In the genomic region with DNA sequence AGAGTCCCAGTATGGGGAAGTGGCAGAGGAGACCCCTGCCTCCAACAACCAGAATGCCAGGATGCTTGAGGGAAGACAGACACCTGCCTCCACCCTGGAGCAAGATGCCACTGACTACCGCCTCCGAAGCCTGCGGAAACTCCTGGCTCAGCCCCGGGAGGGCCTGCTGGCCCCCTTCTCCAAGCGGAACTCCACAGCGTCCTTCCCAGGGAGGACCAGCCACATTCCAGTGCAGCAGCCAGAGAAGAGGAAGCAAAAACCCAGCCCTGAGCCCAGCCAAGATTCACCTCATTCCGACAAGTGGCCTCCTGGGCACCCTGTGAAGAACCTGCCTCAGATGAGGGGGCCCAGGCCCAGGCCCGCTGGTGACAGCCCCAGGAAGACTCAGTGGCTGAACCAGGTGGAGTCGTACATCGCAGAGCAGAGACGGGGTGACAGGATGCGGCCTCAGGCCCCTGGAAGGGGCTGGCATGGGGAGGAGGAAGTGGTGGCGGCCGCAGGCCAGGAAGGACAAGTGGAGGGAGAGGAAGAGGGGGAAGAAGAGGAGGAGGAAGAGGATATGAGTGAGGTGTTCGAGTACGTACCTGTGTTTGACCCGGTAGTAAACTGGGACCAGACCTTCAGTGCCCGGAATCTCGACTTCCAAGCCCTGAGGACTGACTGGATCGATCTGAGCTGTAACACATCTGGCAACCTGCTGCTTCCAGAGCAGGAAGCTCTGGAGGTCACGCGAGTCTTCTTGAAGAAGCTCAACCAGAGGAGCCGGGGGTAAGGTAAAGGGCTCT, we compare ENCODE assay signal across 13 cellular contexts.
A peak's percentile ranks its signal among the peaks of the same experiment; 100 is the strongest.
DNase-seq lines count a peak whose midpoint lies in the region; ATAC-seq and TF ChIP-seq lines count a peak whose summit lies in the region.
"Had no signal": no experiment of that assay in that cellular context is flagged by ENCODE, and none has a peak within 500 bp of the region (broad histone marks: within the 10 kb centered on the region; RNA-seq: fewer than 3 reads in every experiment).

No MANE protein-coding gene starts in this region.

- peaks cover 16% of the 10 kb centered on the region for H3K27me3 Mint-ChIP-seq in endothelial cell (ENCODE audit: unreplicated experiment)

- TF ChIP-seq CTCF in endothelial cell (IDR thresholded peaks at IDR 0.05; ENCODE audit: unreplicated experiment) (no peak), psoas muscle (IDR thresholded peaks at IDR 0.05) (no peak)

- no peak for ATAC-seq in HG03432 (IDR thresholded peaks at IDR 0.05; ENCODE audit: unreplicated experiment)
- ATAC-seq in psoas muscle: no peak
- ATAC-seq: foreskin keratinocyte had no signal

- H3K9me3 Mint-ChIP-seq in endothelial cell (ENCODE audit: unreplicated experiment): no peaks in the 10 kb centered on the region

- H3K36me3 ChIP-seq in HAP-1 (replicated peaks): 0 out of 2 replicates have a peak, but pooled peaks cover 2% of the 10 kb centered on the region
- H3K36me3 ChIP-seq in psoas muscle (ENCODE audit: insufficient read depth in 1 of 2, low read depth in 1 of 2): no peaks in the 10 kb centered on the region
- H3K36me3 ChIP-seq: vagina had no signal

- H3K9me3 ChIP-seq in HAP-1: no peaks in the 10 kb centered on the region
- no peaks in the 10 kb centered on the region for H3K9me3 ChIP-seq in psoas muscle
- H3K9me3 ChIP-seq: vagina had no signal

- in situ Hi-C loops in HAP-1 (cut with MboI; ENCODE audit: low sequenced_read_pairs): loop anchor here (5.0 to 25.0 kb wide), 2 partner anchors 106 to 1034 kb away; partner anchors contain the start of gene FBXL14

- intact Hi-C loops in psoas muscle (cut with DNase I): no loop called here

- no peak overlapping the region for H3K27ac ChIP-seq in psoas muscle
- H3K27ac ChIP-seq: foreskin keratinocyte, parathyroid adenoma, vagina had no signal

- DNase-seq in stimulated activated naive CD4-positive, alpha-beta T cell (lab: John Stamatoyannopoulos, UW): peak in 4 of 6 experiments; percentile 13 to 75 (median 34)
- no peak for DNase-seq in stimulated activated naive CD4-positive, alpha-beta T cell treated with Interleukin-2 at 50 U/mL for 16 hours (lab: John Stamatoyannopoulos, UW)
- DNase-seq in UCSD-AML1 (lab: John Stamatoyannopoulos, UW; ENCODE audit: unreplicated experiment) (peak; percentile 79), endothelial cell (ENCODE audit: low spot score) (no peak), HAP-1 (ENCODE audit: low spot score in 2 of 2) (no peak), NCI-H1694 treated with DMSO at 0.1 percent for 48 hours (lab: John Stamatoyannopoulos, UW) (no peak), psoas muscle (no peak)
- DNase-seq: foreskin keratinocyte, IMR-90, left colon had no signal

- H3K4me3 ChIP-seq in HAP-1 (no peak overlapping the region), psoas muscle (no peak overlapping the region)
- H3K4me3 ChIP-seq: vagina had no signal

- peaks cover 12% of the 10 kb centered on the region for H3K36me3 Mint-ChIP-seq in endothelial cell (ENCODE audit: low read depth, unreplicated experiment)

- 74 to 80% (median 75%) methylated on average over 23 of the region's 23 CpGs for WGBS in psoas muscle, 3 donors

- peaks cover 18% of the 10 kb centered on the region for H3K4me1 Mint-ChIP-seq in endothelial cell (ENCODE audit: unreplicated experiment)

- H3K27ac Mint-ChIP-seq in endothelial cell (ENCODE audit: unreplicated experiment): peak overlapping the region; percentile 54

- H3K4me3 Mint-ChIP-seq in endothelial cell (ENCODE audit: unreplicated experiment): peak overlapping the region; percentile 42

- H3K4me1 ChIP-seq in HAP-1 (no peaks in the 10 kb centered on the region), psoas muscle (no peaks in the 10 kb centered on the region)
- H3K4me1 ChIP-seq: foreskin keratinocyte, parathyroid adenoma had no signal

- no peaks in the 10 kb centered on the region for H3K27me3 ChIP-seq in HAP-1 (ENCODE audit: low read depth)
- H3K27me3 ChIP-seq in psoas muscle (ENCODE audit: insufficient read depth in 3 of 3, low read length in 2 of 3): no peaks in the 10 kb centered on the region
- H3K27me3 ChIP-seq: foreskin keratinocyte, vagina had no signal

Comparison
In these comparisons a context has a peak if more than half of its experiments do, and no peak if none do; other contexts are left out.
1. DNase-seq: peak in stimulated activated naive CD4-positive, alpha-beta T cell (4 of 6) and UCSD-AML1 (single experiment); none in stimulated activated naive CD4-positive, alpha-beta T cell treated with Interleukin-2 at 50 U/mL for 16 hours (single experiment), endothelial cell (single experiment), HAP-1 (0 of 2), NCI-H1694 treated with DMSO at 0.1 percent for 48 hours (single experiment) and psoas muscle (0 of 2).